Comparison of ENCODE assay signal across 8 cellular contexts in the genomic region with DNA sequence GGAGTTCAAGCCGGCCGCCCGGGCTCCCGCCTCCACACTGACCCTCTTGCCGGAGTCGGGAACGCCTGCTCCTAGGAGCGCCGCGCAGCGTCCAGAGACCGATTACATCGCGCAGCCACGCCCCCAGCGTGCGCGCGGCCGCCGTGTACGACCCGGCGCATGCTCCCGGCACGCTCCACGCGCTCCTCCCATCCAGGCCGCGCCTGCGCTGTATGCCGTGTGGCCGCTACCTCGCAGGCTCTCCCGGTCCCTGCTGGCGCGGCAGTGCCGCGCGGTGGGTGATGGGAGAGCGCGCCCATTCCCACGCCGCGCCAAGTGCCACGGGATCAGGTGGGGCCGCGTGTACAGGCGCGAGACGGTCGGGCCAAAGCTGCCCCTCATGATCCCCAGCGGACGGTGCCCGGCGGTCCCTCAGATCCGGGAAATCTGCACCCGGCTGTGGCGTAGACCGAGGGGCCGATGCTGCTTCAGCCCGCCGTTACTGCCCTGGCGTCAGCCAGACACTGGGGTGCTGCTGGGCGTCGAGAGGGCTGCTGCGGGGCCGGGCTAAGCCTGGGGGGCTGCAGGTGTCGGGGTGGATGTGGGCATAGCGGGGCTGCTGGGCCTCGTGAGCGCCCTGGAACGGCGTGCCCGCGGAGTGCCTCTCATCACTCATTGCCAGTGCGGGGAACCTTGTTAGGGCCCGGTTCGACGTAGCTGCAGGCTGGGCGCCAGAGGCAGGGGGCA. TPM values are rescaled to one million over a fixed set of nuclear protein-coding genes. Genes with fewer than 3 reads are reported as not detected.
A peak's percentile ranks its signal among the peaks of the same experiment; 100 is the strongest.
DNase-seq lines count a peak whose midpoint lies in the region; ATAC-seq and TF ChIP-seq lines count a peak whose summit lies in the region.

A gene with protein sequence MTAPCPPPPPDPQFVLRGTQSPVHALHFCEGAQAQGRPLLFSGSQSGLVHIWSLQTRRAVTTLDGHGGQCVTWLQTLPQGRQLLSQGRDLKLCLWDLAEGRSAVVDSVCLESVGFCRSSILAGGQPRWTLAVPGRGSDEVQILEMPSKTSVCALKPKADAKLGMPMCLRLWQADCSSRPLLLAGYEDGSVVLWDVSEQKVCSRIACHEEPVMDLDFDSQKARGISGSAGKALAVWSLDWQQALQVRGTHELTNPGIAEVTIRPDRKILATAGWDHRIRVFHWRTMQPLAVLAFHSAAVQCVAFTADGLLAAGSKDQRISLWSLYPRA (minus strand): TSS at position 97 of the 726 bp plus-strand sequence. CDS start 33,519 bp downstream, outside the sequence.
A gene with protein sequence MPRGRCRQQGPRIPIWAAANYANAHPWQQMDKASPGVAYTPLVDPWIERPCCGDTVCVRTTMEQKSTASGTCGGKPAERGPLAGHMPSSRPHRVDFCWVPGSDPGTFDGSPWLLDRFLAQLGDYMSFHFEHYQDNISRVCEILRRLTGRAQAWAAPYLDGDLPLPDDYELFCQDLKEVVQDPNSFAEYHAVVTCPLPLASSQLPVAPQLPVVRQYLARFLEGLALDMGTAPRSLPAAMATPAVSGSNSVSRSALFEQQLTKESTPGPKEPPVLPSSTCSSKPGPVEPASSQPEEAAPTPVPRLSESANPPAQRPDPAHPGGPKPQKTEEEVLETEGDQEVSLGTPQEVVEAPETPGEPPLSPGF (minus strand): TSS at position 97 of the 726 bp plus-strand sequence. CDS start 2,613 bp downstream, outside the sequence.

- H2AK5ac ChIP-seq in IMR-90 (ENCODE audit: low read depth, low read length): peak within 1 kb of the TSS; percentile 92

- TF ChIP-seq CTCF in IMR-90 (conservative IDR thresholded peaks at IDR 0.05; ENCODE audit: low read depth, low read length) (peak; percentile 27; the same call in 1 of the 2 replicates), OCI-LY3 (IDR thresholded peaks at IDR 0.05; ENCODE audit: low read depth, low read length) (no peak)

- H2BK120ac ChIP-seq in IMR-90 (ENCODE audit: low read depth, low read length): peak within 1 kb of the TSS; percentile 50

- H3K14ac ChIP-seq in IMR-90 (replicated peaks; ENCODE audit: low read depth, low read length): peak within 1 kb of the TSS; percentile 93

- CTCF ChIA-PET in IMR-90 (lab: Yijun Ruan, JAX): interaction anchor here (1.5 kb wide), 1 partner anchor 55 kb away, joined by 3 read pairs; no protein-coding TSS in a partner anchor

- peak within 1 kb of the TSS; percentile 81 for H3K27ac ChIP-seq in IMR-90 (ENCODE audit: insufficient read depth, low read length)
- peak within 1 kb of the TSS; percentile 68 for H3K27ac ChIP-seq in OCI-LY3 (ENCODE audit: low read length)

- in situ Hi-C loops in IMR-90 (cut with MboI; ENCODE audit: low sequenced_read_pairs): no loop called here

- H4K20me1 ChIP-seq in IMR-90 (ENCODE audit: insufficient read depth, low read length) (peaks cover 33% of the 10 kb centered on the region), OCI-LY3 (ENCODE audit: insufficient read depth, low read length) (peaks cover 10% of the 10 kb centered on the region; the same call in 1 of the 2 replicates)

- H3K4ac ChIP-seq in IMR-90 (ENCODE audit: low read depth, low read length): peak within 1 kb of the TSS; percentile 96

- H3K79me2 ChIP-seq in OCI-LY3 (ENCODE audit: low read length): peaks cover 68% of the 10 kb centered on the region

- H2BK5ac ChIP-seq in IMR-90 (ENCODE audit: low read depth, low read length, poor library complexity, severe bottlenecking): peak within 1 kb of the TSS; percentile 90

- peak; percentile 29 for TF ChIP-seq RAD21 in IMR-90 (IDR thresholded peaks at IDR 0.05; ENCODE audit: low read length)

- H4K91ac ChIP-seq in IMR-90 (ENCODE audit: insufficient read depth, low read depth, low read length): peak within 1 kb of the TSS; percentile 95

- peak within 1 kb of the TSS; percentile 10; the same call in 1 of the 2 replicates for H2BK20ac ChIP-seq in IMR-90 (ENCODE audit: low read depth, low read length)

- H3K9me1 ChIP-seq in IMR-90 (ENCODE audit: insufficient read depth, low read length): peaks cover 17% of the 10 kb centered on the region

- peaks cover 17 to 63% of the 10 kb centered on the region in 2 experiments for H3K79me1 ChIP-seq in IMR-90 (ENCODE audit: low read depth in 1 of 2, low read length in 2 of 2)

- BruUV-seq in IMR-90 (replicated peaks; lab: Mats Ljungman, UMichigan): no TSS peak

- H3K4me3 ChIP-seq in IMR-90 (ENCODE audit: insufficient read depth, low read depth, low read length) (peak within 1 kb of the TSS; percentile 85), OCI-LY3 (ENCODE audit: low read length) (peak within 1 kb of the TSS; percentile 89), mononuclear cell (ENCODE audit: low read length) (peak within 1 kb of the TSS; percentile 72)

- H3K23ac ChIP-seq in IMR-90 (ENCODE audit: low read depth, low read length): peak within 1 kb of the TSS; percentile 81

- H2BK15ac ChIP-seq in IMR-90 (ENCODE audit: low read depth, low read length): peak within 1 kb of the TSS; percentile 15; the same call in 1 of the 3 replicates

- peak within 1 kb of the TSS; percentile 46 for H3K18ac ChIP-seq in IMR-90 (ENCODE audit: low read depth, low read length)

- intact Hi-C loops in IMR-90 (cut with micrococcal nuclease): loop anchor here (1.0 to 5.0 kb wide), 2 partner anchors 55 to 123 kb away; no protein-coding TSS in a partner anchor

- dilution Hi-C loops in IMR-90 (cut with HindIII; ENCODE audit: low sequenced_read_pairs, unreplicated experiment): no loop called here

- H3K9ac ChIP-seq in IMR-90 (ENCODE audit: low read depth, low read length) (peak within 1 kb of the TSS; percentile 90), OCI-LY3 (ENCODE audit: low read length) (peak within 1 kb of the TSS; percentile 93)

- peak; percentile 70 for ATAC-seq in GM21528 (IDR thresholded peaks at IDR 0.05; ENCODE audit: low FRiP score, unreplicated experiment)
- peak; percentile 94 for ATAC-seq in IMR-90 (ENCODE audit: low read depth)

- H3K4me2 ChIP-seq in IMR-90 (ENCODE audit: low read depth, low read length): peak within 1 kb of the TSS; percentile 97
- H3K4me2 ChIP-seq in OCI-LY3 (ENCODE audit: low read length): peak within 1 kb of the TSS; percentile 100

- H3K27me3 ChIP-seq in IMR-90 (ENCODE audit: control insufficient read depth, insufficient read depth, low read length) (no peaks in the 10 kb centered on the region), OCI-LY3 (ENCODE audit: low read depth, low read length) (no peaks in the 10 kb centered on the region), mononuclear cell (ENCODE audit: insufficient read depth, low read length) (no peaks in the 10 kb centered on the region)

- TF ChIP-seq POLR2A in IMR-90 (IDR thresholded peaks at IDR 0.05; ENCODE audit: low read depth, low read length): peak; percentile 84

- POLR2A ChIA-PET in IMR-90 (lab: Charles Lee; ENCODE audit: unreplicated experiment): no interaction called here

- H3K4me1 ChIP-seq in IMR-90 (ENCODE audit: control insufficient read depth, insufficient read depth, low read length) (peaks cover 16% of the 10 kb centered on the region), OCI-LY3 (ENCODE audit: low read length) (peaks cover 20% of the 10 kb centered on the region), mononuclear cell (ENCODE audit: insufficient read depth, low read length) (peaks cover 31% of the 10 kb centered on the region)

- H4K8ac ChIP-seq in IMR-90 (ENCODE audit: low read depth in 2 of 2, low read length in 2 of 2): peak within 1 kb of the TSS; percentile 93 to 98

- H3K9me3 ChIP-seq in IMR-90 (ENCODE audit: control insufficient read depth, insufficient read depth, low read length) (no peaks in the 10 kb centered on the region), OCI-LY3 (ENCODE audit: insufficient read depth, low read length) (no peaks in the 10 kb centered on the region), mononuclear cell (ENCODE audit: low read depth, low read length) (no peaks in the 10 kb centered on the region)

- peak within 1 kb of the TSS; percentile 80 for H3K56ac ChIP-seq in IMR-90 (ENCODE audit: extremely low read depth, insufficient read depth, low read length)

- peak within 1 kb of the TSS; percentile 90 for H2AFZ ChIP-seq in IMR-90 (replicated peaks; ENCODE audit: low read length, poor library complexity)
- peak within 1 kb of the TSS; percentile 41; the same call in 1 of the 2 replicates for H2AFZ ChIP-seq in OCI-LY3 (ENCODE audit: low read depth, low read length)

- H3K36me3 ChIP-seq in IMR-90 (ENCODE audit: control insufficient read depth, insufficient read depth, low read length): peaks cover 24% of the 10 kb centered on the region
- peaks cover 27% of the 10 kb centered on the region for H3K36me3 ChIP-seq in OCI-LY3 (replicated peaks; ENCODE audit: low read depth, low read length)

- peak within 1 kb of the TSS; percentile 95 for H2AK9ac ChIP-seq in IMR-90 (replicated peaks; ENCODE audit: low read depth, low read length, poor library complexity)

- peak within 1 kb of the TSS; percentile 96 for H4K5ac ChIP-seq in IMR-90 (ENCODE audit: low read depth, low read length)

- DNase-seq in DMS153 (lab: John Stamatoyannopoulos, UW) (peak; percentile 93), IMR-90 (peak; percentile 96), activated T-cell treated with anti-CD3 and anti-CD28 coated beads for 1 hour (ENCODE audit: low read depth) (peak; percentile 95), epidermal melanocyte (ENCODE audit: insufficient read length, low spot score) (peak; percentile 91)
- DNase-seq in stimulated activated CD8-positive, alpha-beta memory T cell treated with anti-CD3 and anti-CD28 coated beads, Interleukin-2, amount 100 ng/mL, for 48 hours (ENCODE audit: low read depth in 2 of 2): peak; percentile 94 to 96

- 0% methylated on average over 50 of the region's 81 CpGs; no CpG with 5 or more reads in 1 of the 2 experiments for WGBS in IMR-90 (ENCODE audit: extremely low coverage in 2 of 2, insufficient read length in 1 of 2), 2 experiments

TF ChIP-seq in IMR-90, 13 proteins besides CTCF, POLR2A, EP300 and RAD21 (continues in another document):
- TF ChIP-seq BHLHE40 (IDR thresholded peaks at IDR 0.05; ENCODE audit: low read depth, low read length) (peak; percentile 77), MXI1 (IDR thresholded peaks at IDR 0.05; ENCODE audit: borderline replicate concordance, low read depth, low read length) (peak; percentile 97), FOS (IDR thresholded peaks at IDR 0.05; ENCODE audit: low read depth, low read length) (no peak)

RNA-seq across cellular contexts. Expression of the first gene that starts in this region (rescaled TPM):
- 1.7 and 2.5 TPM in 2 replicates for total RNA-seq in IMR-90 (2012; rRNA removed)
- polyA plus RNA-seq in IMR-90 (2012; rRNA removed): 4.4 and 5.5 TPM in 2 replicates
- 5.3 and 8.3 TPM in 2 replicates for polyA plus RNA-seq in IMR-90 (2012; cell fraction: cytosol; rRNA removed)
- 3.5 and 12.3 TPM in 2 replicates for polyA plus RNA-seq in IMR-90 (2012; cell fraction: nucleus; rRNA removed; ENCODE audit: low replicate concordance)
- total RNA-seq in mononuclear cell: 1.0 TPM

RNA-seq across cellular contexts. Expression of the second gene that starts in this region (rescaled TPM):
- total RNA-seq in IMR-90 (2012; rRNA removed) (8.6 TPM in 2 replicates), mononuclear cell (6.4 TPM)
- 12.1 and 14.0 TPM in 2 replicates for polyA plus RNA-seq in IMR-90 (2012; rRNA removed)
- 8.4 and 9.2 TPM in 2 replicates for polyA plus RNA-seq in IMR-90 (2012; cell fraction: cytosol; rRNA removed)
- polyA plus RNA-seq in IMR-90 (2012; cell fraction: nucleus; rRNA removed; ENCODE audit: low replicate concordance): 24.4 and 41.2 TPM in 2 replicates

Comparison
In these comparisons a context has a peak if more than half of its experiments do, and no peak if none do; other contexts are left out.
1. Peak in every context shown above with its lines: DNase-seq, ATAC-seq, H3K4me3 ChIP-seq and H3K27ac ChIP-seq.